ENCODE assay signal across 17 cellular contexts in genomic region chr3:44415421-44415820, GRCh38.
DNase-seq lines count a peak whose midpoint lies in the region; ATAC-seq and TF ChIP-seq lines count a peak whose summit lies in the region.
"Had no signal": no experiment of that assay in that cellular context is flagged by ENCODE, and none has a peak within 500 bp of the region (broad histone marks: within the 10 kb centered on the region; RNA-seq: fewer than 3 reads in every experiment).

No MANE protein-coding gene starts in this region.

- no peaks in the 10 kb centered on the region for H3K9me3 ChIP-seq in esophagus muscularis mucosa
- H3K9me3 ChIP-seq: A549, Caco-2 had no signal

- no peaks in the 10 kb centered on the region for H3K36me3 Mint-ChIP-seq in osteocyte (ENCODE audit: unreplicated experiment)
- H3K36me3 Mint-ChIP-seq: IgD-negative memory B cell had no signal

- H3K4me3 Mint-ChIP-seq in osteocyte (ENCODE audit: unreplicated experiment), result no peak overlapping the region
- H3K4me3 Mint-ChIP-seq: CD4-positive, alpha-beta T cell; IgD-negative memory B cell had no signal

- no peaks in the 10 kb centered on the region for H3K9me3 Mint-ChIP-seq in osteocyte (ENCODE audit: unreplicated experiment)
- H3K9me3 Mint-ChIP-seq: CD4-positive, alpha-beta T cell; IgD-negative memory B cell had no signal

- no peaks in the 10 kb centered on the region for H3K36me3 ChIP-seq in esophagus muscularis mucosa

- DNase-seq in activated CD8-positive, alpha-beta memory T cell treated with anti-CD3 and anti-CD28 coated beads for 24 hours, result peak; percentile 44
- no peak for DNase-seq in activated CD8-positive, alpha-beta memory T cell treated with anti-CD3 and anti-CD28 coated beads, Interleukin-2, amount 50 U/mL, for 4 hours
- peak; percentile 42 for DNase-seq in esophagus muscularis mucosa (ENCODE audit: extremely low spot score)
- DNase-seq in osteocyte (ENCODE audit: extremely low spot score, unreplicated experiment), result peak; percentile 73
- DNase-seq in NK-92 (lab: John Stamatoyannopoulos, UW; ENCODE audit: unreplicated experiment), result no peak
- DNase-seq in HUDEP-2 (lab: John Stamatoyannopoulos, UW; ENCODE audit: unreplicated experiment in 76 of 76), result no peak
- DNase-seq: AML-193; Caco-2; CD4-positive, alpha-beta T cell; GOT3; H7 had no signal

- 91% methylated on average over 11 of the region's 11 CpGs for WGBS in esophagus muscularis mucosa

- no peak overlapping the region for H3K27ac Mint-ChIP-seq in osteocyte (ENCODE audit: unreplicated experiment)
- H3K27ac Mint-ChIP-seq: CD4-positive, alpha-beta T cell; IgD-negative memory B cell had no signal

- no peak overlapping the region for H3K27ac ChIP-seq in esophagus muscularis mucosa (replicated peaks in 1 of 4)
- H3K27ac ChIP-seq: 22Rv1, A549, C4-2B had no signal

- no peak for TF ChIP-seq POLR2A in esophagus muscularis mucosa (IDR thresholded peaks at IDR 0.05; ENCODE audit: low read depth)

- H3K4me1 ChIP-seq in esophagus muscularis mucosa, result no peaks in the 10 kb centered on the region
- H3K4me1 ChIP-seq: A549, Caco-2 had no signal

- H3K27me3 Mint-ChIP-seq in osteocyte (ENCODE audit: unreplicated experiment), result no peaks in the 10 kb centered on the region
- H3K27me3 Mint-ChIP-seq: CD4-positive, alpha-beta T cell; IgD-negative memory B cell had no signal

- no peak for ATAC-seq in GM18517 (IDR thresholded peaks at IDR 0.05; ENCODE audit: unreplicated experiment)
- ATAC-seq: A549, HCT116 had no signal

- intact Hi-C loops in esophagus muscularis mucosa (cut with DNase I), result no loop called here

- H3K27me3 ChIP-seq in esophagus muscularis mucosa, result no peaks in the 10 kb centered on the region

- no peak for TF ChIP-seq CTCF in esophagus muscularis mucosa (IDR thresholded peaks at IDR 0.05)
- TF ChIP-seq CTCF in osteocyte (IDR thresholded peaks at IDR 0.05), result no peak

- no peaks in the 10 kb centered on the region for H3K4me1 Mint-ChIP-seq in osteocyte (ENCODE audit: unreplicated experiment)
- H3K4me1 Mint-ChIP-seq: IgD-negative memory B cell had no signal

- no peak overlapping the region for H3K4me3 ChIP-seq in esophagus muscularis mucosa
- H3K4me3 ChIP-seq: A549 had no signal

- TF ChIP-seq EP300 in esophagus muscularis mucosa (IDR thresholded peaks at IDR 0.05), result no peak

Comparison
In these comparisons a context has a peak if more than half of its experiments do, and no peak if none do; other contexts are left out.
1. DNase-seq: peak in activated CD8-positive, alpha-beta memory T cell treated with anti-CD3 and anti-CD28 coated beads for 24 hours (single experiment), esophagus muscularis mucosa (single experiment) and osteocyte (single experiment); none in activated CD8-positive, alpha-beta memory T cell treated with anti-CD3 and anti-CD28 coated beads, Interleukin-2, amount 50 U/mL, for 4 hours (single experiment), NK-92 (single experiment) and HUDEP-2 (0 of 76).